ENCODE assay signal across 13 cellular contexts in the genomic region with DNA sequence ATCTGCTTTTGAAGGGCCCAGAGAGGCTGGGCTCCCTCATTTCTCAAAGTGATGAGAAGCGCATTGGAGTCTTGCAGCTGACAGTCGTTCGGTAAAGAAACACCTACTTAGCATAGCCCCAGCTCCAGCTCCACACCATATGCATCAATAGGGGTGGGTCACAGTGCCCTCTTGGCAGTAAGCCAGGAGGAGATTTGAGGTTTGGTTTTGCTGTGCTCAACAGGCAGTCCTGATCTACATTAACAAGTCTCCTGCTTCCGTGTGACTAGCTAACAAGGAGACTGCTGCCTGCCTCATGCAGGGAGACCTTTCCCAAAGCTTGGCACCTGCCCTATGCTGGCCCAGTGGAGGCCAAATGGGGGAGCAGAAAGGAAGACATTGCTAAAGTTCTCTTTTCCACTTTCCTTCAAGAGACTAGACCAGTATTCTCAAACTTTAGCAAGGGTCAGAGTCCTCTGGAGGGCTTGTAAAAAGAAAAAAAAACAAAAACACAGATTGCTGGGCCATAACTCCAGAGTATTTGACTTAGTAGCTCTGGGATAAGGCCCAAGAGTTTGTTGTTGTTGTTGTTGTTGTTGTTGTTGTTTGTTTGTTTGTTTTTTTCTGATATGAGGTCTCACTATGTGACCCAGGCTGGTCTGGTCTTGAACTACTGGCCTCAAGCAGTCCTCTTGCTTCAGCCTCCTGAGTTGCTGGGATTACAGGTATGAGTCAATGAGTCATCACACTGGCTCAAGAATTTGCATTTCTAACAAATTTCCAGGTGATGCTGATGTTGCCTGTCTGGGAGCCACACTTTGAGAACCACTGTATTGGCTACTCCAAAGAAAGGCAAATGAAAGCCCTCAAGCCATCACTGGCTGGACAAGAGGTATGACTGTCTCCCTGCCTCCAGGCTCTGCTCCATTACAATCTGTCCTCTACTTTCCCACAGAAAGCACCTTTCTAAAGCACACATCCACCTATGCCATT.
DNase-seq lines count a peak whose midpoint lies in the region; ATAC-seq and TF ChIP-seq lines count a peak whose summit lies in the region.
"Had no signal": no experiment of that assay in that cellular context is flagged by ENCODE, and none has a peak within 500 bp of the region (broad histone marks: within the 10 kb centered on the region; RNA-seq: fewer than 3 reads in every experiment).

No MANE protein-coding gene starts in this region.

- TF ChIP-seq POLR2A in thyroid gland (IDR thresholded peaks at IDR 0.05), result no peak
- no peak for TF ChIP-seq POLR2A in upper lobe of left lung (IDR thresholded peaks at IDR 0.05)

- peaks cover 14% of the 10 kb centered on the region for H3K4me1 ChIP-seq in CD4-positive, alpha-beta memory T cell (ENCODE audit: insufficient read depth, low read length)
- H3K4me1 ChIP-seq in thyroid gland (no peaks in the 10 kb centered on the region), upper lobe of left lung (no peaks in the 10 kb centered on the region)
- H3K4me1 ChIP-seq: BLaER1 had no signal

- H3K4me1 Mint-ChIP-seq in CD4-positive, alpha-beta memory T cell, result peaks cover 9 to 25% (median 14%) of the 10 kb centered on the region in 4 donors
- H3K4me1 Mint-ChIP-seq: memory B cell had no signal

- H3K36me3 Mint-ChIP-seq in CD4-positive, alpha-beta memory T cell, result no peaks in the 10 kb centered on the region
- no peaks in the 10 kb centered on the region for H3K36me3 Mint-ChIP-seq in activated naive CD4-positive, alpha-beta T cell treated with anti-CD3 and anti-CD28 coated beads, Interleukin-2, amount 50 U/mL, for 72 hours
- H3K36me3 Mint-ChIP-seq: memory B cell had no signal

- no peaks in the 10 kb centered on the region for H3K27me3 Mint-ChIP-seq in CD4-positive, alpha-beta memory T cell
- H3K27me3 Mint-ChIP-seq: activated T-helper 17 cell treated with anti-CD3 and anti-CD28 coated beads, Interleukin-2, amount 50 U/mL, for 72 hours had no signal

- no peak overlapping the region for H3K27ac ChIP-seq in CD4-positive, alpha-beta memory T cell (ENCODE audit: low read depth, low read length)
- no peak overlapping the region for H3K27ac ChIP-seq in thyroid gland
- no peak overlapping the region for H3K27ac ChIP-seq in upper lobe of left lung
- H3K27ac ChIP-seq: BLaER1, epithelial cell of prostate had no signal

- no peak overlapping the region for H3K4me3 ChIP-seq in CD4-positive, alpha-beta memory T cell (ENCODE audit: low read length in 2 of 2)
- H3K4me3 ChIP-seq in epithelial cell of esophagus (ENCODE audit: low read length) (no peak overlapping the region), thyroid gland (replicated peaks in 1 of 3) (no peak overlapping the region), upper lobe of left lung (no peak overlapping the region)
- H3K4me3 ChIP-seq: BLaER1 had no signal

- no peaks in the 10 kb centered on the region for H3K9me3 ChIP-seq in CD4-positive, alpha-beta memory T cell (ENCODE audit: control insufficient read depth in 1 of 2, low read length in 2 of 2)
- H3K9me3 ChIP-seq in thyroid gland (no peaks in the 10 kb centered on the region), upper lobe of left lung (no peaks in the 10 kb centered on the region)
- H3K9me3 ChIP-seq: BLaER1 had no signal

- POLR2A ChIA-PET in CD4-positive, alpha-beta memory T cell (lab: Charles Lee; ENCODE audit: partially characterized antibody), result interaction anchor here (0.7 kb wide), 1 partner anchor 8 kb away, joined by 3 read pairs; no protein-coding TSS in a partner anchor

- TF ChIP-seq CTCF in epithelial cell of esophagus (IDR thresholded peaks at IDR 0.05; ENCODE audit: insufficient read depth, low read depth, low read length, missing control alignments) (no peak), thyroid gland (IDR thresholded peaks at IDR 0.05) (no peak), upper lobe of left lung (IDR thresholded peaks at IDR 0.05) (no peak)

- DNase-seq in CD4-positive, alpha-beta memory T cell, result peak in 4 of 5 donors; percentile 6 to 26 (median 12)
- DNase-seq in HT-29 (ENCODE audit: low spot score) (peak; percentile 72), NCI-H69 (lab: John Stamatoyannopoulos, UW) (peak; percentile 61), epithelial cell of esophagus (ENCODE audit: low read depth) (peak; percentile 52), COLO829 (ENCODE audit: low spot score) (no peak), thyroid gland (no peak), upper lobe of left lung (no peak)
- no peak for DNase-seq in activated naive CD4-positive, alpha-beta T cell treated with anti-CD3 and anti-CD28 coated beads, Interleukin-2, amount 50 U/mL, for 72 hours (ENCODE audit: low spot score in 2 of 2)
- DNase-seq: stimulated activated naive CD4-positive, alpha-beta T cell had no signal

- no peak for TF ChIP-seq EP300 in upper lobe of left lung (IDR thresholded peaks at IDR 0.05)

- no peaks in the 10 kb centered on the region for H3K27me3 ChIP-seq in CD4-positive, alpha-beta memory T cell (ENCODE audit: insufficient read depth, low read length)
- H3K27me3 ChIP-seq in thyroid gland, result no peaks in the 10 kb centered on the region
- no peaks in the 10 kb centered on the region for H3K27me3 ChIP-seq in upper lobe of left lung
- H3K27me3 ChIP-seq: BLaER1 had no signal

- 93 to 96% methylated on average over 4 of the region's 4 CpGs for WGBS in thyroid gland, 2 donors
- WGBS in upper lobe of left lung, 2 donors, result 78 to 89% methylated on average over 4 of the region's 4 CpGs

- CTCF ChIA-PET in CD4-positive, alpha-beta memory T cell (lab: Charles Lee; ENCODE audit: partially characterized antibody), result interaction anchor here (0.7 to 2.9 kb wide), 3 partner anchors 10 to 1016 kb away, joined by 3 to 13 read pairs (median 3); no protein-coding TSS in a partner anchor

- H3K36me3 ChIP-seq in CD4-positive, alpha-beta memory T cell (ENCODE audit: insufficient read depth, low read length), result no peaks in the 10 kb centered on the region
- no peaks in the 10 kb centered on the region for H3K36me3 ChIP-seq in thyroid gland
- H3K36me3 ChIP-seq in upper lobe of left lung, result no peaks in the 10 kb centered on the region
- H3K36me3 ChIP-seq: BLaER1 had no signal

- no peak for ATAC-seq in activated naive CD4-positive, alpha-beta T cell treated with anti-CD3 and anti-CD28 coated beads, Interleukin-2, amount 50 U/mL, for 72 hours
- ATAC-seq in upper lobe of left lung (ENCODE audit: low FRiP score in 2 of 2), result no peak
- ATAC-seq: activated T-helper 17 cell treated with anti-CD3 and anti-CD28 coated beads, Interleukin-2, amount 50 U/mL, for 72 hours had no signal

- H3K9me3 Mint-ChIP-seq in CD4-positive, alpha-beta memory T cell, result no peaks in the 10 kb centered on the region
- H3K9me3 Mint-ChIP-seq in activated naive CD4-positive, alpha-beta T cell treated with anti-CD3 and anti-CD28 coated beads, Interleukin-2, amount 50 U/mL, for 72 hours, result no peaks in the 10 kb centered on the region
- H3K9me3 Mint-ChIP-seq: activated T-helper 17 cell treated with anti-CD3 and anti-CD28 coated beads, Interleukin-2, amount 50 U/mL, for 72 hours; memory B cell had no signal

- intact Hi-C loops in CD4-positive, alpha-beta memory T cell (cut with micrococcal nuclease), result loop anchor here (2.0 to 5.0 kb wide), 4 partner anchors 347 to 1242 kb away; no protein-coding TSS in a partner anchor
- intact Hi-C loops in thyroid gland (cut with DNase I), result no loop called here

- no peak overlapping the region for H3K4me3 Mint-ChIP-seq in CD4-positive, alpha-beta memory T cell
- H3K4me3 Mint-ChIP-seq: activated T-helper 17 cell treated with anti-CD3 and anti-CD28 coated beads, Interleukin-2, amount 50 U/mL, for 72 hours; memory B cell had no signal

- H3K27ac Mint-ChIP-seq in CD4-positive, alpha-beta memory T cell, result peak overlapping the region in 3 of 7 donors; percentile 4 to 83 (median 30)
- no peak overlapping the region for H3K27ac Mint-ChIP-seq in activated naive CD4-positive, alpha-beta T cell treated with anti-CD3 and anti-CD28 coated beads, Interleukin-2, amount 50 U/mL, for 72 hours
- H3K27ac Mint-ChIP-seq: activated T-helper 17 cell treated with anti-CD3 and anti-CD28 coated beads, Interleukin-2, amount 50 U/mL, for 72 hours; memory B cell had no signal

Comparison
In these comparisons a context has a peak if more than half of its experiments do, and no peak if none do; other contexts are left out.
1. DNase-seq: peak in CD4-positive, alpha-beta memory T cell (4 of 5), HT-29 (single experiment), NCI-H69 (single experiment) and epithelial cell of esophagus (single experiment); none in activated naive CD4-positive, alpha-beta T cell treated with anti-CD3 and anti-CD28 coated beads, Interleukin-2, amount 50 U/mL, for 72 hours (0 of 2), COLO829 (single experiment), thyroid gland (0 of 2) and upper lobe of left lung (0 of 2).